Comparison of ENCODE assay signal across 3 cellular contexts in the genomic region with DNA sequence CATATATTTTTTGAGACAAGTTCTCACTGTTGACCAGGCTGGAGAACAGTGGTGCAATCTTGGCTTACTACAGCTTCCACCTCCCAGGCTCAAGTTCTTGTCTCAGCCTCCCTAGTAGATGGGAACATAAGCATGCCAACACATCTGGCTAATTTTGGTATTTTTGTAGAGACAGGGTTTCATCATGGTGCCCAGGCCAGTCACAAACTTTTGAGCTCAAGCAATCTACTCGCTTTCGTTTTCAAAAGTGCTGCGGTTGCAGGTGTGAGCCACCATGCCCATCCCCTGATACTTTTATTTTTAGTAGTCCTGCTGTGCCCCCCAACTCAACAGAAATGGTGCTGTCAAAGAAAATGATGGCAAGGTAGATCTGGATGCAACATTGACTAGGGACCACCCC.
"Had no signal": no experiment of that assay in that cellular context is flagged by ENCODE, and none has a peak within 500 bp of the region (broad histone marks: within the 10 kb centered on the region; RNA-seq: fewer than 3 reads in every experiment).

No MANE protein-coding gene starts in this region.

- ATAC-seq: GM12878 had no signal

- H3K4me3 ChIP-seq: GM12878 had no signal

- DNase-seq: GDM1, GF-D8 had no signal
